ENCODE assay signal across 16 cellular contexts in genomic region chr1:27912429-27912828, GRCh38. TPM values are rescaled to one million over a fixed set of nuclear protein-coding genes. Genes with fewer than 3 reads are reported as not detected.
DNase-seq lines count a peak whose midpoint lies in the region; ATAC-seq, FAIRE-seq and TF ChIP-seq lines count a peak whose summit lies in the region.
"Had no signal": no experiment of that assay in that cellular context is flagged by ENCODE, and none has a peak within 500 bp of the region (broad histone marks: within the 10 kb centered on the region; RNA-seq: fewer than 3 reads in every experiment).

No MANE protein-coding gene starts in this region.

- H3K4me1 ChIP-seq in ACC112 (ENCODE audit: control insufficient read depth, insufficient read depth, low read length, unreplicated experiment) (peaks cover 9% of the 10 kb centered on the region), Panc1 (ENCODE audit: control insufficient read depth, insufficient read depth, low read length) (no peaks in the 10 kb centered on the region), GM12878 (ENCODE audit: control insufficient read depth, insufficient read depth, low read length) (no peaks in the 10 kb centered on the region; the same call in 1 of the 2 replicates)
- H3K4me1 ChIP-seq: BE2C had no signal

- RAD21 ChIA-PET in GM12878 (lab: Charles Lee; ENCODE audit: unreplicated experiment): no interaction called here

- TF ChIP-seq EP300 in GM12878 (IDR thresholded peaks at IDR 0.05; ENCODE audit: borderline replicate concordance in 1 of 2, control insufficient read depth in 1 of 2, low read depth in 2 of 2, low read length in 2 of 2): no peak

- H3K27me3 ChIP-seq in ACC112 (ENCODE audit: insufficient read depth, low read length): no peaks in the 10 kb centered on the region
- no peaks in the 10 kb centered on the region for H3K27me3 ChIP-seq in CD4-positive, alpha-beta T cell (ENCODE audit: control insufficient read depth, insufficient read depth, low read length)
- no peaks in the 10 kb centered on the region for H3K27me3 ChIP-seq in Panc1 (ENCODE audit: control insufficient read depth, insufficient read depth, low read length)
- no peaks in the 10 kb centered on the region for H3K27me3 ChIP-seq in GM12878 (replicated peaks in 1 of 2; ENCODE audit: control insufficient read depth in 2 of 2, insufficient read depth in 2 of 2, low read length in 1 of 2)
- H3K27me3 ChIP-seq: BE2C, SJCRH30, thyroid gland had no signal

- no peak overlapping the region for H2AFZ ChIP-seq in ACC112 (ENCODE audit: low read length, unreplicated experiment)
- no peak overlapping the region for H2AFZ ChIP-seq in GM12878 (ENCODE audit: control insufficient read depth, low read depth, low read length)

- BruUV-seq in Panc1 (replicated peaks; lab: Mats Ljungman, UMichigan) (TSS peak; percentile 52), GM12878 (replicated peaks; lab: Mats Ljungman, UMichigan) (TSS peak; percentile 30)

- H3K27ac ChIP-seq in ACC112 (ENCODE audit: low read depth, low read length) (no peak overlapping the region), Panc1 (ENCODE audit: low read length) (no peak overlapping the region), GM12878 (ENCODE audit: control insufficient read depth, insufficient read depth) (no peak overlapping the region)
- no peak overlapping the region for H3K27ac ChIP-seq in CD4-positive, alpha-beta T cell (ENCODE audit: low read depth, low read length)
- H3K27ac ChIP-seq: SJCRH30, thyroid gland had no signal

- peak overlapping the region; percentile 59 for H3K27ac Mint-ChIP-seq in CD4-positive, alpha-beta T cell

- peak overlapping the region; percentile 75 for H3K4me3 Mint-ChIP-seq in CD4-positive, alpha-beta T cell

- POLR2A ChIA-PET in CD4-positive, alpha-beta T cell (lab: Charles Lee): no interaction called here
- POLR2A ChIA-PET in Panc1 (lab: Charles Lee): interaction anchor here (0.7 kb wide), 1 partner anchor 10 kb away, joined by 4 read pairs; no protein-coding TSS in a partner anchor
- POLR2A ChIA-PET in GM12878 (lab: Charles Lee): no interaction called here

- peaks cover 20% of the 10 kb centered on the region for H3K36me3 ChIP-seq in ACC112 (ENCODE audit: insufficient read depth, low read length)
- H3K36me3 ChIP-seq in Panc1 (ENCODE audit: control insufficient read depth, insufficient read depth, low read length): peaks cover 11% of the 10 kb centered on the region
- H3K36me3 ChIP-seq in GM12878 (ENCODE audit: control insufficient read depth in 2 of 2, insufficient read depth in 2 of 2, low read length in 1 of 2): peaks cover 0 to 8% of the 10 kb centered on the region in 2 experiments; a peak in 2 of 4 replicates

- H3K4me3 ChIP-seq in ACC112 (ENCODE audit: low read depth, low read length) (peak overlapping the region; percentile 3; the same call in 1 of the 2 replicates), Panc1 (ENCODE audit: low read depth in 2 of 2, low read length in 2 of 2) (no peak overlapping the region), GM12878 (no peak overlapping the region)
- H3K4me3 ChIP-seq: SJCRH30, thyroid gland had no signal

- H3K9ac ChIP-seq in GM12878 (ENCODE audit: control insufficient read depth, insufficient read depth, low read length): no peak overlapping the region

- no peak for TF ChIP-seq POLR2A in GM12878 (IDR thresholded peaks at IDR 0.05; ENCODE audit: low read depth, low read length)

- TF ChIP-seq RAD21 in GM12878 (IDR thresholded peaks at IDR 0.05; ENCODE audit: insufficient read depth, low read depth, low read length): no peak

- TF ChIP-seq CTCF in CD4-positive, alpha-beta T cell (IDR thresholded peaks at IDR 0.05): no peak
- TF ChIP-seq CTCF in Panc1 (IDR thresholded peaks at IDR 0.05) (no peak), GM12878 (IDR thresholded peaks at IDR 0.05 in 2 of 3, conservative IDR thresholded peaks at IDR 0.05 in 1 of 3; ENCODE audit: control insufficient read depth in 2 of 3, extremely low read depth in 1 of 3, insufficient read depth in 1 of 3, low read depth in 3 of 3, low read length in 3 of 3) (no peak)

- in situ Hi-C loops in Panc1 (cut with HindIII; ENCODE audit: low pct_unique_long_range_greater_than_20kb, low sequenced_read_pairs) (no loop called here), GM12878 (cut with MboI) (no loop called here)

- peaks cover 23% of the 10 kb centered on the region for H3K4me1 Mint-ChIP-seq in CD4-positive, alpha-beta T cell (ENCODE audit: low read depth)

- peaks cover 24% of the 10 kb centered on the region for H3K79me2 ChIP-seq in ACC112 (ENCODE audit: control insufficient read depth, insufficient read depth, low read length, unreplicated experiment)
- H3K79me2 ChIP-seq in GM12878 (ENCODE audit: control insufficient read depth, insufficient read depth, low read length): peaks cover 21% of the 10 kb centered on the region

- no peaks in the 10 kb centered on the region for H3K9me3 ChIP-seq in CD4-positive, alpha-beta T cell (ENCODE audit: control insufficient read depth, low read length)
- no peaks in the 10 kb centered on the region; the same call in 1 of the 2 replicates for H3K9me3 ChIP-seq in Panc1 (ENCODE audit: control insufficient read depth, insufficient read depth, low read depth, low read length)
- H3K9me3 ChIP-seq in GM12878 (replicated peaks; ENCODE audit: control insufficient read depth, insufficient read depth, low read length): peaks cover 2% of the 10 kb centered on the region; the same call in 2 of the 3 replicates
- H3K9me3 ChIP-seq: thyroid gland had no signal

- SMC1A ChIA-PET in GM12878 (lab: Charles Lee; ENCODE audit: uncharacterized antibody, unreplicated experiment): interaction anchor here (0.6 kb wide), 1 partner anchor 385 kb away, joined by 3 read pairs; no protein-coding TSS in a partner anchor

- 0% methylated on average over 1 of the region's 1 CpG for WGBS in GM12878 (ENCODE audit: insufficient coverage, insufficient replicate concordance, low lambda C conversion rate, missing lambda C conversion rate)

- H4K20me1 ChIP-seq in GM12878 (ENCODE audit: control insufficient read depth, insufficient read depth): no peaks in the 10 kb centered on the region

- no peak for DNase-seq in CD4-positive, alpha-beta T cell
- DNase-seq in Panc1 (ENCODE audit: low read depth, low spot score) (no peak), GM12878 (ENCODE audit: low read depth, low spot score) (no peak), sciatic nerve (ENCODE audit: low spot score) (no peak), DMS114 treated with DMSO at 0.1 percent for 48 hours (lab: John Stamatoyannopoulos, UW; ENCODE audit: unreplicated experiment) (no peak), T-helper 9 cell (no peak)
- DNase-seq: amniotic stem cell, BE2C, NCI-H1694 treated with DMSO at 0.1 percent for 48 hours, right cardiac atrium, SJCRH30, thyroid gland had no signal

- no peak for ATAC-seq in CD4-positive, alpha-beta T cell (ENCODE audit: poor library complexity)
- ATAC-seq in Panc1: no peak
- ATAC-seq in GM12878: no peak
- no peak for ATAC-seq in HG02970 (IDR thresholded peaks at IDR 0.05; ENCODE audit: low FRiP score, unreplicated experiment)
- ATAC-seq in sciatic nerve: no peak
- ATAC-seq: right cardiac atrium had no signal

- CTCF ChIA-PET in CD4-positive, alpha-beta T cell (lab: Charles Lee): interaction anchor here (0.9 kb wide), 1 partner anchor 79 kb away, joined by 3 read pairs; no protein-coding TSS in a partner anchor
- CTCF ChIA-PET in Panc1 (lab: Charles Lee) (no interaction called here), GM12878 (lab: Yijun Ruan, JAX) (interaction anchor here (1.2 kb wide), 1 partner anchor 20 kb away, joined by 3 read pairs; no protein-coding TSS in a partner anchor)

- no peaks in the 10 kb centered on the region for H3K9me3 Mint-ChIP-seq in CD4-positive, alpha-beta T cell

- intact Hi-C loops in CD4-positive, alpha-beta T cell (cut with DNase I, micrococcal nuclease): loop anchor here in 1 of 2 experiments (2.0 kb wide), 1 partner anchor 40 kb away; the partner anchor contains the start of gene THEMIS2
- intact Hi-C loops in Panc1 (cut with micrococcal nuclease; ENCODE audit: unreplicated experiment): no loop called here
- intact Hi-C loops in GM12878 (cut with micrococcal nuclease; ENCODE audit: unreplicated experiment): no loop called here
- intact Hi-C loops in sciatic nerve (cut with DNase I): no loop called here

- FAIRE-seq in GM12878 (lab: Jason Lieb, UNC): no peak

- H3K4me2 ChIP-seq in GM12878 (ENCODE audit: control insufficient read depth, insufficient read depth): peak overlapping the region; percentile 75

- H3K27me3 Mint-ChIP-seq in CD4-positive, alpha-beta T cell: no peaks in the 10 kb centered on the region

- peaks cover 48% of the 10 kb centered on the region for H3K36me3 Mint-ChIP-seq in CD4-positive, alpha-beta T cell (ENCODE audit: low read depth)

RNA-seq across cellular contexts. Expression of gene RPA2, which starts 1.9 kb away (rescaled TPM):
- total RNA-seq in CD4-positive, alpha-beta T cell: 1 to 10 TPM; 7.0 to 7.5 TPM
- 49.4 TPM for total RNA-seq in Panc1 (2021; ENCODE audit: unreplicated experiment)
- 59.2 TPM for polyA plus RNA-seq in Panc1 (2012; ENCODE audit: insufficient read length)
- total RNA-seq in GM12878 (2013; cell fraction: nucleolus; rRNA removed): 12.5 and 15.6 TPM in 2 replicates
- total RNA-seq in GM12878 (2014; rRNA removed): 105 and 106 TPM in 2 replicates
- total RNA-seq in GM12878 (2014; rRNA removed; fragmentation: Illumina TruSeq; extraction: Trizol): 81.7 and 86.8 TPM in 2 replicates
- total RNA-seq in GM12878 (2021): 62.2 and 62.7 TPM in 2 replicates
- polyA plus RNA-seq in GM12878 (2011; ENCODE audit: low read depth): 54.3 TPM
- polyA plus RNA-seq in GM12878 (2011; rRNA removed): 121 and 145 TPM in 2 replicates
- polyA plus RNA-seq in GM12878 (2011; cell fraction: cytosol; rRNA removed): 61.4 and 157 TPM in 2 replicates
- polyA plus RNA-seq in GM12878 (2011; cell fraction: nucleus; rRNA removed): 70.2 and 81.2 TPM in 2 replicates
- polyA plus RNA-seq in GM12878 (2012): 54.9 and 55.1 TPM in 2 replicates
- 88.1 and 113 TPM in 2 replicates for polyA plus RNA-seq in GM12878 (2014; fragmentation: Illumina TruSeq; extraction: Trizol)
- polyA plus RNA-seq in GM12878 (2014; fragmentation: Nextera tagmentation; extraction: Ambion mirVana): 100 to 1,000 TPM; 171 to 174 TPM
- 138 and 171 TPM in 2 replicates for polyA plus RNA-seq in GM12878 (2014; rRNA removed)
- 100 to 1,000 TPM; 166 TPM for polyA plus RNA-seq in GM12878 (2016; fragmentation: Nextera tagmentation; extraction: Ambion mirVana)
- polyA minus RNA-seq in GM12878 (2011; rRNA and poly(A)+ RNA removed): 30.8 and 33.0 TPM in 2 replicates
- 13.1 and 19.9 TPM in 2 replicates for polyA minus RNA-seq in GM12878 (2011; cell fraction: cytosol; rRNA and poly(A)+ RNA removed)
- polyA minus RNA-seq in GM12878 (2011; cell fraction: nucleus; rRNA and poly(A)+ RNA removed): 13.8 and 19.0 TPM in 2 replicates
- 19.8 TPM for total RNA-seq in sciatic nerve

RNA-seq across cellular contexts. Expression of gene SMPDL3B, which starts 22.4 kb away (rescaled TPM):
- not detected for total RNA-seq in CD4-positive, alpha-beta T cell
- 1.5 TPM for total RNA-seq in Panc1 (2021; ENCODE audit: unreplicated experiment)
- polyA plus RNA-seq in Panc1 (2012; ENCODE audit: insufficient read length): 1.6 TPM
- total RNA-seq in GM12878 (2013; cell fraction: nucleolus; rRNA removed): 0.59 and 0.79 TPM in 2 replicates
- 2.0 and 2.2 TPM in 2 replicates for total RNA-seq in GM12878 (2014; rRNA removed)
- total RNA-seq in GM12878 (2014; rRNA removed; fragmentation: Illumina TruSeq; extraction: Trizol): 1.1 and 1.3 TPM in 2 replicates
- 1.9 TPM in 2 replicates for total RNA-seq in GM12878 (2021)
- polyA plus RNA-seq in GM12878 (2011; ENCODE audit: low read depth): not detected
- 0.78 and 0.94 TPM in 2 replicates for polyA plus RNA-seq in GM12878 (2011; rRNA removed)
- 1.6 and 1.7 TPM in 2 replicates for polyA plus RNA-seq in GM12878 (2011; cell fraction: cytosol; rRNA removed)
- 0.69 and 1.2 TPM in 2 replicates for polyA plus RNA-seq in GM12878 (2011; cell fraction: nucleus; rRNA removed)
- polyA plus RNA-seq in GM12878 (2012): 0.32 TPM in 1 of 2 replicates, not detected in the other
- polyA plus RNA-seq in GM12878 (2014; fragmentation: Illumina TruSeq; extraction: Trizol): 2.4 and 2.5 TPM in 2 replicates
- under 1 TPM; 0.60 to 0.69 TPM for polyA plus RNA-seq in GM12878 (2014; fragmentation: Nextera tagmentation; extraction: Ambion mirVana)
- polyA plus RNA-seq in GM12878 (2014; rRNA removed): 1.9 and 2.7 TPM in 2 replicates
- polyA plus RNA-seq in GM12878 (2016; fragmentation: Nextera tagmentation; extraction: Ambion mirVana): under 1 TPM; 0.56 to 0.78 TPM
- polyA minus RNA-seq in GM12878 (2011; rRNA and poly(A)+ RNA removed): 0.80 and 1.8 TPM in 2 replicates
- 0.67 and 0.73 TPM in 2 replicates for polyA minus RNA-seq in GM12878 (2011; cell fraction: cytosol; rRNA and poly(A)+ RNA removed)
- 0.36 and 0.48 TPM in 2 replicates for polyA minus RNA-seq in GM12878 (2011; cell fraction: nucleus; rRNA and poly(A)+ RNA removed)
- 0.27 TPM for total RNA-seq in sciatic nerve
- total RNA-seq: fibroblast of villous mesenchyme, myocyte had no signal

RNA-seq across cellular contexts. Expression of gene THEMIS2, which starts 40.1 kb away (rescaled TPM):
- 10 to 100 TPM; 20.2 to 21.6 TPM for total RNA-seq in CD4-positive, alpha-beta T cell
- total RNA-seq in Panc1 (2021; ENCODE audit: unreplicated experiment) (4.2 TPM), GM12878 (2014; rRNA removed) (70.0 and 74.0 TPM in 2 replicates), GM12878 (2014; rRNA removed; fragmentation: Illumina TruSeq; extraction: Trizol) (30.6 and 32.5 TPM in 2 replicates), GM12878 (2021) (50.5 and 58.7 TPM in 2 replicates), sciatic nerve (25.7 TPM)
- 4.3 TPM for polyA plus RNA-seq in Panc1 (2012; ENCODE audit: insufficient read length)
- 101 and 106 TPM in 2 replicates for total RNA-seq in GM12878 (2013; cell fraction: nucleolus; rRNA removed)
- 36.2 TPM for polyA plus RNA-seq in GM12878 (2011; ENCODE audit: low read depth)
- polyA plus RNA-seq in GM12878 (2011; rRNA removed) (65.4 and 114 TPM in 2 replicates), GM12878 (2014; fragmentation: Illumina TruSeq; extraction: Trizol) (28.7 and 33.4 TPM in 2 replicates), GM12878 (2014; fragmentation: Nextera tagmentation; extraction: Ambion mirVana) (10 to 100 TPM in 1 of 2 experiments, 1 to 10 TPM in 1; 9.1 to 12.9 TPM), GM12878 (2014; rRNA removed) (59.5 and 59.7 TPM in 2 replicates), GM12878 (2016; fragmentation: Nextera tagmentation; extraction: Ambion mirVana) (10 to 100 TPM; 37.7 to 38.9 TPM)
- 127 and 129 TPM in 2 replicates for polyA plus RNA-seq in GM12878 (2011; cell fraction: cytosol; rRNA removed)
- polyA plus RNA-seq in GM12878 (2011; cell fraction: nucleus; rRNA removed): 250 and 265 TPM in 2 replicates
- polyA plus RNA-seq in GM12878 (2012): 69.2 and 76.2 TPM in 2 replicates
- 85.6 and 142 TPM in 2 replicates for polyA minus RNA-seq in GM12878 (2011; rRNA and poly(A)+ RNA removed)
- 43.2 and 45.7 TPM in 2 replicates for polyA minus RNA-seq in GM12878 (2011; cell fraction: cytosol; rRNA and poly(A)+ RNA removed)
- polyA minus RNA-seq in GM12878 (2011; cell fraction: nucleus; rRNA and poly(A)+ RNA removed): 68.4 and 93.7 TPM in 2 replicates

RNA-seq across cellular contexts. Expression of gene XKR8, which starts 47.3 kb away (rescaled TPM):
- 1 to 10 TPM; 5.4 to 5.5 TPM for total RNA-seq in CD4-positive, alpha-beta T cell
- total RNA-seq in Panc1 (2021; ENCODE audit: unreplicated experiment) (10.6 TPM), GM12878 (2014; rRNA removed) (1.3 TPM in 2 replicates), GM12878 (2014; rRNA removed; fragmentation: Illumina TruSeq; extraction: Trizol) (1.4 and 1.5 TPM in 2 replicates), GM12878 (2021) (3.5 and 4.4 TPM in 2 replicates), sciatic nerve (5.0 TPM)
- polyA plus RNA-seq in Panc1 (2012; ENCODE audit: insufficient read length): 17.7 TPM
- 2.8 and 2.9 TPM in 2 replicates for total RNA-seq in GM12878 (2013; cell fraction: nucleolus; rRNA removed)
- 1.7 TPM for polyA plus RNA-seq in GM12878 (2011; ENCODE audit: low read depth)
- polyA plus RNA-seq in GM12878 (2011; rRNA removed) (2.6 and 3.2 TPM in 2 replicates), GM12878 (2014; fragmentation: Illumina TruSeq; extraction: Trizol) (1.2 and 2.0 TPM in 2 replicates), GM12878 (2014; fragmentation: Nextera tagmentation; extraction: Ambion mirVana) (1 to 10 TPM in 1 of 2 experiments, under 1 TPM in 1; 0.80 to 1.1 TPM), GM12878 (2014; rRNA removed) (3.1 and 3.3 TPM in 2 replicates), GM12878 (2016; fragmentation: Nextera tagmentation; extraction: Ambion mirVana) (1 to 10 TPM; 3.3 to 3.7 TPM)
- 4.7 and 5.8 TPM in 2 replicates for polyA plus RNA-seq in GM12878 (2011; cell fraction: cytosol; rRNA removed)
- 4.7 and 5.0 TPM in 2 replicates for polyA plus RNA-seq in GM12878 (2011; cell fraction: nucleus; rRNA removed)
- 3.3 and 3.6 TPM in 2 replicates for polyA plus RNA-seq in GM12878 (2012)
- polyA minus RNA-seq in GM12878 (2011; rRNA and poly(A)+ RNA removed): 2.2 and 4.4 TPM in 2 replicates
- 1.7 and 2.4 TPM in 2 replicates for polyA minus RNA-seq in GM12878 (2011; cell fraction: cytosol; rRNA and poly(A)+ RNA removed)
- polyA minus RNA-seq in GM12878 (2011; cell fraction: nucleus; rRNA and poly(A)+ RNA removed): 1.1 and 1.3 TPM in 2 replicates
- total RNA-seq: SJCRH30 had no signal
